Comparison of ENCODE assay signal across 1 cellular context in genomic region chr2:75246441-75247167, GRCh38.
TF ChIP-seq lines count a peak whose summit lies in the region.

No MANE protein-coding gene starts in this region.

TF ChIP-seq in GM23338, 12 proteins besides CTCF, POLR2A, EP300 and RAD21 (continued from another document):
- TF ChIP-seq REST (IDR thresholded peaks at IDR 0.05; ENCODE audit: unreplicated experiment) = no peak
- no peak for TF ChIP-seq ZNF462 (CRISPR knock-in tag; IDR thresholded peaks at IDR 0.05)
- TF ChIP-seq POLR2AphosphoS5 (IDR thresholded peaks at IDR 0.05; ENCODE audit: low read depth) = no peak
- no peak for TF ChIP-seq NANOG (IDR thresholded peaks at IDR 0.05; ENCODE audit: borderline replicate concordance)
- no peak for TF ChIP-seq ETS1 (IDR thresholded peaks at IDR 0.05)
